ENCODE assay signal across 8 cellular contexts in genomic region chr16:88686439-88687253, GRCh38. TPM values are rescaled to one million over a fixed set of nuclear protein-coding genes. Genes with fewer than 3 reads are reported as not detected.
A peak's percentile ranks its signal among the peaks of the same experiment; 100 is the strongest.
DNase-seq lines count a peak whose midpoint lies in the region; ATAC-seq, FAIRE-seq and TF ChIP-seq lines count a peak whose summit lies in the region.

TSS of gene SNAI3 (minus strand) at chr16:88686507. CDS start at chr16:88686406, 101 bp downstream.

- FAIRE-seq in D721Med (lab: Jason Lieb, UNC) = no peak

- H3K79me2 ChIP-seq in trophoblast cell (ENCODE audit: control insufficient read depth, insufficient read depth, low read length, poor library complexity) = no peaks in the 10 kb centered on the region

- peaks cover 27% of the 10 kb centered on the region for H3K4me1 ChIP-seq in SJCRH30
- H3K4me1 ChIP-seq in cardiac muscle cell (ENCODE audit: low read depth) = peaks cover 13% of the 10 kb centered on the region
- H3K4me1 ChIP-seq in trophoblast cell (ENCODE audit: control insufficient read depth in 1 of 2, insufficient read depth in 2 of 2, low read length in 2 of 2) = peaks cover 6 to 10% of the 10 kb centered on the region in 2 experiments
- H3K4me1 ChIP-seq in upper lobe of left lung = peaks cover 20 to 47% (median 29%) of the 10 kb centered on the region in 4 donors

- H3K14ac ChIP-seq in trophoblast cell (ENCODE audit: low read length) = no peak within 1 kb of the TSS

- no peak within 1 kb of the TSS for H2BK5ac ChIP-seq in trophoblast cell (ENCODE audit: low read depth, low read length, poor library complexity)

- no CpG with 5 or more reads among the region's 65 CpGs for WGBS in trophoblast cell (ENCODE audit: extremely low coverage, insufficient coverage, insufficient read length)
- WGBS in upper lobe of left lung, 2 donors = 12 to 35% methylated on average over 3 to 29 of the region's 65 CpGs

- H3K9me3 Mint-ChIP-seq in activated naive CD4-positive, alpha-beta T cell treated with anti-CD3 and anti-CD28 coated beads for 36 hours = no peaks in the 10 kb centered on the region

- no peaks in the 10 kb centered on the region for H3K27me3 Mint-ChIP-seq in activated naive CD4-positive, alpha-beta T cell treated with anti-CD3 and anti-CD28 coated beads for 36 hours (ENCODE audit: low read depth)

- peaks cover 45% of the 10 kb centered on the region for H3K4me1 Mint-ChIP-seq in activated naive CD4-positive, alpha-beta T cell treated with anti-CD3 and anti-CD28 coated beads for 36 hours (ENCODE audit: low read depth)

- peak within 1 kb of the TSS; percentile 71 for H3K4me3 Mint-ChIP-seq in activated naive CD4-positive, alpha-beta T cell treated with anti-CD3 and anti-CD28 coated beads for 36 hours

- CTCF ChIA-PET in activated naive CD4-positive, alpha-beta T cell treated with anti-CD3 and anti-CD28 coated beads for 36 hours (lab: Charles Lee) = interaction anchor here (2.4 kb wide), 1 partner anchor 12 kb away, joined by 6 read pairs; no protein-coding TSS in a partner anchor

- no peak within 1 kb of the TSS for H3K27ac Mint-ChIP-seq in activated naive CD4-positive, alpha-beta T cell treated with anti-CD3 and anti-CD28 coated beads for 36 hours

- no peak within 1 kb of the TSS for H3K4ac ChIP-seq in trophoblast cell (ENCODE audit: low read depth, low read length)

- no peak within 1 kb of the TSS for H3K9ac ChIP-seq in trophoblast cell (ENCODE audit: low read length)

- intact Hi-C loops in activated naive CD4-positive, alpha-beta T cell treated with anti-CD3 and anti-CD28 coated beads for 36 hours (cut with micrococcal nuclease) = loop anchor here (1.0 to 5.0 kb wide), 4 partner anchors 15 to 114 kb away; partner anchors contain the start of genes MVD and ZC3H18

- no peak within 1 kb of the TSS for H4K12ac ChIP-seq in trophoblast cell (ENCODE audit: low read depth, low read length)

- ATAC-seq in GM21528 (IDR thresholded peaks at IDR 0.05; ENCODE audit: low FRiP score, unreplicated experiment) (peak; percentile 50), upper lobe of left lung (ENCODE audit: low FRiP score in 2 of 2) (peak; percentile 91 to 92)

- no peak for TF ChIP-seq POLR2A in upper lobe of left lung (IDR thresholded peaks at IDR 0.05)

- no peak for TF ChIP-seq CTCF in D721Med (IDR thresholded peaks at IDR 0.05; ENCODE audit: insufficient read depth, missing control alignments)
- no peak for TF ChIP-seq CTCF in cardiac muscle cell (IDR thresholded peaks at IDR 0.05; ENCODE audit: low read depth, low read length)
- TF ChIP-seq CTCF in upper lobe of left lung (IDR thresholded peaks at IDR 0.05) = no peak

- H3K4me2 ChIP-seq in trophoblast cell (ENCODE audit: low read length) = peak within 1 kb of the TSS; percentile 73

- H3K36me3 ChIP-seq in SJCRH30 = no peaks in the 10 kb centered on the region
- no peaks in the 10 kb centered on the region for H3K36me3 ChIP-seq in cardiac muscle cell
- H3K36me3 ChIP-seq in trophoblast cell (ENCODE audit: control insufficient read depth in 1 of 2, insufficient read depth in 2 of 2, low read length in 2 of 2) = no peaks in the 10 kb centered on the region
- H3K36me3 ChIP-seq in upper lobe of left lung = no peaks in the 10 kb centered on the region

- H3K9me3 ChIP-seq in SJCRH30 (replicated peaks) = no peaks in the 10 kb centered on the region
- no peaks in the 10 kb centered on the region for H3K9me3 ChIP-seq in cardiac muscle cell (ENCODE audit: low read depth)
- peaks cover 4% of the 10 kb centered on the region for H3K9me3 ChIP-seq in trophoblast cell (ENCODE audit: insufficient read depth, low read depth, low read length)
- H3K9me3 ChIP-seq in upper lobe of left lung = no peaks in the 10 kb centered on the region

- H3K36me3 Mint-ChIP-seq in activated naive CD4-positive, alpha-beta T cell treated with anti-CD3 and anti-CD28 coated beads for 36 hours (ENCODE audit: low read depth) = no peaks in the 10 kb centered on the region

- peak within 1 kb of the TSS; percentile 80 for H3K27ac ChIP-seq in SJCRH30
- peak within 1 kb of the TSS; percentile 6 for H3K27ac ChIP-seq in cardiac muscle cell
- H3K27ac ChIP-seq in trophoblast cell (ENCODE audit: low read depth, low read length) = no peak within 1 kb of the TSS
- H3K27ac ChIP-seq in upper lobe of left lung = peak within 1 kb of the TSS in 3 of 4 donors; percentile 37 to 83 (median 81)

- no peak within 1 kb of the TSS for H2BK12ac ChIP-seq in trophoblast cell (ENCODE audit: low read length)

- H3K18ac ChIP-seq in trophoblast cell (ENCODE audit: low read length) = no peak within 1 kb of the TSS

- H4K8ac ChIP-seq in trophoblast cell (ENCODE audit: low read depth, low read length) = no peak within 1 kb of the TSS

- H4K91ac ChIP-seq in trophoblast cell (ENCODE audit: low read depth, low read length) = no peak within 1 kb of the TSS

- H2BK120ac ChIP-seq in trophoblast cell (ENCODE audit: insufficient read depth, low read length, poor library complexity) = no peak within 1 kb of the TSS

- H2AFZ ChIP-seq in trophoblast cell (ENCODE audit: insufficient read depth, low read length, poor library complexity) = no peak within 1 kb of the TSS

- no peaks in the 10 kb centered on the region for H3K79me1 ChIP-seq in trophoblast cell (ENCODE audit: low read length)

- peak within 1 kb of the TSS; percentile 51 for H3K4me3 ChIP-seq in SJCRH30
- H3K4me3 ChIP-seq in cardiac muscle cell = peak within 1 kb of the TSS; percentile 34
- H3K4me3 ChIP-seq in trophoblast cell (ENCODE audit: low read depth, low read length) = peak within 1 kb of the TSS; percentile 38
- H3K4me3 ChIP-seq in upper lobe of left lung = peak within 1 kb of the TSS; percentile 50 to 74 (median 58)

- H3K23ac ChIP-seq in trophoblast cell (ENCODE audit: low read length) = no peak within 1 kb of the TSS

- TF ChIP-seq RAD21 in Ishikawa (IDR thresholded peaks at IDR 0.05; ENCODE audit: low read depth) = no peak

- H2AK5ac ChIP-seq in trophoblast cell (ENCODE audit: low read length) = no peak within 1 kb of the TSS

- DNase-seq in D721Med (ENCODE audit: insufficient read length, low spot score) (peak; percentile 64), SJCRH30 (peak; percentile 82 to 85), cardiac muscle cell (ENCODE audit: low read depth in 1 of 2, low spot score in 1 of 2) (peak; percentile 56 to 92), trophoblast cell (peak; percentile 58 to 69), upper lobe of left lung (peak; percentile 93 to 99)
- DNase-seq in activated naive CD4-positive, alpha-beta T cell treated with anti-CD3 and anti-CD28 coated beads for 36 hours = peak; percentile 86

- no peaks in the 10 kb centered on the region for H3K27me3 ChIP-seq in SJCRH30
- peaks cover 10% of the 10 kb centered on the region for H3K27me3 ChIP-seq in cardiac muscle cell
- peaks cover 5% of the 10 kb centered on the region for H3K27me3 ChIP-seq in trophoblast cell (ENCODE audit: insufficient read depth, low read length)
- H3K27me3 ChIP-seq in upper lobe of left lung = peaks cover 0 to 5% (median 0%) of the 10 kb centered on the region in 4 donors

- TF ChIP-seq EP300 in Ishikawa (IDR thresholded peaks at IDR 0.05; ENCODE audit: borderline replicate concordance) (no peak), upper lobe of left lung (IDR thresholded peaks at IDR 0.05) (no peak)

TF ChIP-seq in Ishikawa, 13 proteins besides CTCF, POLR2A, EP300 and RAD21:
- peak; percentile 69 for TF ChIP-seq MAX (IDR thresholded peaks at IDR 0.05)
- TF ChIP-seq EGR1 (IDR thresholded peaks at IDR 0.05) = peak; percentile 76
- TF ChIP-seq TAF1 (IDR thresholded peaks at IDR 0.05; ENCODE audit: low read depth) = peak; percentile 33; the same call in 1 of the 2 replicates
- TF ChIP-seq, protein P1, sequence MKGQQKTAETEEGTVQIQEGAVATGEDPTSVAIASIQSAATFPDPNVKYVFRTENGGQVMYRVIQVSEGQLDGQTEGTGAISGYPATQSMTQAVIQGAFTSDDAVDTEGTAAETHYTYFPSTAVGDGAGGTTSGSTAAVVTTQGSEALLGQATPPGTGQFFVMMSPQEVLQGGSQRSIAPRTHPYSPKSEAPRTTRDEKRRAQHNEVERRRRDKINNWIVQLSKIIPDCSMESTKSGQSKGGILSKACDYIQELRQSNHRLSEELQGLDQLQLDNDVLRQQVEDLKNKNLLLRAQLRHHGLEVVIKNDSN (IDR thresholded peaks at IDR 0.05) = no peak; the same call in 1 of the 2 replicates
- TF ChIP-seq NFIC (IDR thresholded peaks at IDR 0.05) = 0 out of 2 replicates have a peak, but pooled peaks have one; percentile 13

RNA-seq across cellular contexts. Expression of gene SNAI3, which starts in this region (rescaled TPM):
- 0.47 and 0.56 TPM in 2 replicates for total RNA-seq in SJCRH30 (2014; rRNA removed; shearing (Covaris generic))
- total RNA-seq in activated naive CD4-positive, alpha-beta T cell treated with anti-CD3 and anti-CD28 coated beads for 36 hours = 1 to 10 TPM; 2.9 to 3.0 TPM
- total RNA-seq in cardiac muscle cell (1.6 and 2.9 TPM in 2 replicates), upper lobe of left lung (1 to 10 TPM in 4 of 6 donors, under 1 TPM in 1, not detected in 1; 0.78 to 8.1 (median 7.0) TPM)
- 3.7 and 4.5 TPM in 2 replicates for polyA plus RNA-seq in cardiac muscle cell
- polyA plus RNA-seq in trophoblast cell (2013) = 0.27 and 0.31 TPM in 2 replicates

Comparison
In these comparisons a context has a peak if more than half of its experiments do, and no peak if none do; other contexts are left out.
1. Peak in DNase-seq, H3K4me3 ChIP-seq and H3K27ac ChIP-seq in SJCRH30; RNA of the gene not detected or under 1 TPM.